Comparison of ENCODE assay signal across 10 cellular contexts in the genomic region with DNA sequence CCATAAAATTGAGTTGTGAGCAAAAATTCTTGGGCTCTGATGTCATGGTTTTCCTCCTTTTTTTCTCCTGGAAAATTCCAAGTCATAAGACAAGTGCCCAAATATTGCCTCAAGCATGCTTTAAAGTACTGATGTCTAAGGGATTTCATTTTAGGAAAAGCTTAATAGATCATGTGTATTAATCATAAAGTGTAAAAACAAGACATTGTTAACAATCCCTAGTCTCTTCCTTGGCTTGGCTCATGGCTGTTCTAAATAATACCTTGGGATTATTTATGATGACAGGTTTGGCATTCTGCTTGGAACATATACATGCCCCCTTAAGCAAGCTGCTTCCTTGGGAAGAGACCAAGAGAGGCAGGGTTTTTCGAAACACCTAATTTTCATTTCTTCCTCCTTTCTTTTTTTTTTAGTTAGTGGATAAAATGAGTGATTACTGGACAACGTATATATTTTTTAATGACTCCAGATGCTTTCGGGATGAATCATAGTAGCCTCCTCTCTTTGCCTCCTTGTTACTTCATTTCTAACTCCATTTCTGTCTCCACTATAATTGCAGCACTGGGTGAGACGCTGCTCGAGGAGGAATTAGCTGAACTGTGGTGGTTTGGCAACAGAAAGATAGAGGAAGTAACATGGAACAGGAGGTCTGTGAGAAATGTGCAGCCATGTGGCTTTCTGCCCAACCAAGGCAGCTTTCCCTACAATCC.
DNase-seq lines count a peak whose midpoint lies in the region; ATAC-seq and TF ChIP-seq lines count a peak whose summit lies in the region.
"Had no signal": no experiment of that assay in that cellular context is flagged by ENCODE, and none has a peak within 500 bp of the region (broad histone marks: within the 10 kb centered on the region; RNA-seq: fewer than 3 reads in every experiment).

No MANE protein-coding gene starts in this region.

- H3K27ac Mint-ChIP-seq in activated T-helper 2 cell treated with anti-CD3 and anti-CD28 coated beads, Interferon-gamma antibody, Interleukin-2, Interleukin-4, amounts not matched to agents 10 μg/mL and 5 μg/mL and 100 μg/mL, durations not matched to agents 14 hours and 24 hours and 36 hours: peak overlapping the region; percentile 44

- H3K9me3 Mint-ChIP-seq in activated T-helper 2 cell treated with anti-CD3 and anti-CD28 coated beads, Interferon-gamma antibody, Interleukin-2, Interleukin-4, amounts not matched to agents 10 μg/mL and 5 μg/mL and 100 μg/mL, durations not matched to agents 14 hours and 24 hours and 36 hours: peaks cover 13% of the 10 kb centered on the region
- H3K9me3 Mint-ChIP-seq: IgD-negative memory B cell had no signal

- intact Hi-C loops in activated T-helper 2 cell treated with anti-CD3 and anti-CD28 coated beads, Interferon-gamma antibody, Interleukin-2, Interleukin-4, amounts not matched to agents 10 μg/mL and 5 μg/mL and 100 μg/mL, durations not matched to agents 14 hours and 24 hours and 36 hours (cut with micrococcal nuclease): loop anchor here (2.0 to 10.0 kb wide), 3 partner anchors 48 to 498 kb away; no protein-coding TSS in a partner anchor

- peaks cover 18% of the 10 kb centered on the region for H3K36me3 Mint-ChIP-seq in activated T-helper 2 cell treated with anti-CD3 and anti-CD28 coated beads, Interferon-gamma antibody, Interleukin-2, Interleukin-4, amounts not matched to agents 10 μg/mL and 5 μg/mL and 100 μg/mL, durations not matched to agents 14 hours and 24 hours and 36 hours (ENCODE audit: low read depth)
- H3K36me3 Mint-ChIP-seq: IgD-negative memory B cell had no signal

- no peaks in the 10 kb centered on the region for H3K27me3 Mint-ChIP-seq in activated T-helper 2 cell treated with anti-CD3 and anti-CD28 coated beads, Interferon-gamma antibody, Interleukin-2, Interleukin-4, amounts not matched to agents 10 μg/mL and 5 μg/mL and 100 μg/mL, durations not matched to agents 14 hours and 24 hours and 36 hours (ENCODE audit: low read depth)

- DNase-seq in AG20443 (ENCODE audit: low spot score) (peak; percentile 78), HT1080 (ENCODE audit: low read depth) (peak; percentile 86), kidney tubule cell (ENCODE audit: low spot score) (peak; percentile 36), 8988T (no peak), GM20000 (ENCODE audit: low spot score) (no peak)
- DNase-seq in activated T-helper 2 cell treated with anti-CD3 and anti-CD28 coated beads, Interferon-gamma antibody, Interleukin-2, Interleukin-4, amounts not matched to agents 10 μg/mL and 5 μg/mL and 100 μg/mL, durations not matched to agents 14 hours and 24 hours and 36 hours (ENCODE audit: low spot score): no peak
- DNase-seq: activated CD4-positive, alpha-beta T cell treated with anti-CD3 and anti-CD28 coated beads, Interleukin-2, amount 50 U/mL, for 1 hour had no signal

- H3K4me3 Mint-ChIP-seq in activated T-helper 2 cell treated with anti-CD3 and anti-CD28 coated beads, Interferon-gamma antibody, Interleukin-2, Interleukin-4, amounts not matched to agents 10 μg/mL and 5 μg/mL and 100 μg/mL, durations not matched to agents 14 hours and 24 hours and 36 hours (ENCODE audit: low read depth): no peak overlapping the region

- TF ChIP-seq CTCF in GM20000 (IDR thresholded peaks at IDR 0.05; ENCODE audit: extremely low read depth, missing control alignments): no peak

- ATAC-seq in HG02970 (IDR thresholded peaks at IDR 0.05; ENCODE audit: low FRiP score, unreplicated experiment) (no peak), GM21717 (IDR thresholded peaks at IDR 0.05; ENCODE audit: unreplicated experiment) (no peak)

- peaks cover 52% of the 10 kb centered on the region for H3K4me1 Mint-ChIP-seq in activated T-helper 2 cell treated with anti-CD3 and anti-CD28 coated beads, Interferon-gamma antibody, Interleukin-2, Interleukin-4, amounts not matched to agents 10 μg/mL and 5 μg/mL and 100 μg/mL, durations not matched to agents 14 hours and 24 hours and 36 hours (ENCODE audit: low read depth)

Comparison
In these comparisons a context has a peak if more than half of its experiments do, and no peak if none do; other contexts are left out.
1. DNase-seq: peak in AG20443 (single experiment), HT1080 (single experiment) and kidney tubule cell (single experiment); none in activated T-helper 2 cell treated with anti-CD3 and anti-CD28 coated beads, Interferon-gamma antibody, Interleukin-2, Interleukin-4, amounts not matched to agents 10 μg/mL and 5 μg/mL and 100 μg/mL, durations not matched to agents 14 hours and 24 hours and 36 hours (single experiment), 8988T (single experiment) and GM20000 (single experiment).